ENCODE assay signal across 8 cellular contexts in genomic region chr2:217789003-217789735, GRCh38.
A peak's percentile ranks its signal among the peaks of the same experiment; 100 is the strongest.
DNase-seq lines count a peak whose midpoint lies in the region; ATAC-seq, FAIRE-seq and TF ChIP-seq lines count a peak whose summit lies in the region.

No MANE protein-coding gene starts in this region.

- H3K36me3 Mint-ChIP-seq in activated T-helper 17 cell treated with anti-CD3 and anti-CD28 coated beads, Interleukin-2, amount 50 U/mL, for 72 hours (ENCODE audit: low read depth): no peaks in the 10 kb centered on the region
- no peaks in the 10 kb centered on the region for H3K36me3 Mint-ChIP-seq in nephron progenitor cell (ENCODE audit: low read depth)

- TF ChIP-seq CTCF in GM10266 (IDR thresholded peaks at IDR 0.05; ENCODE audit: control insufficient read depth, insufficient read depth, low read depth, missing control alignments) (peak; percentile 99), fibroblast of the aortic adventitia (IDR thresholded peaks at IDR 0.05; ENCODE audit: insufficient read depth, low read length) (peak; percentile 99), nephron progenitor cell (IDR thresholded peaks at IDR 0.05) (peak; percentile 99)

- H3K4me3 ChIP-seq in fibroblast of the aortic adventitia (ENCODE audit: low read depth, low read length): no peak overlapping the region

- H3K4me1 Mint-ChIP-seq in activated T-helper 17 cell treated with anti-CD3 and anti-CD28 coated beads, Interleukin-2, amount 50 U/mL, for 72 hours: peaks cover 7% of the 10 kb centered on the region
- H3K4me1 Mint-ChIP-seq in nephron progenitor cell: peaks cover 44% of the 10 kb centered on the region

- DNase-seq in GM10266 (ENCODE audit: extremely low spot score) (peak; percentile 83), HuH-7 (ENCODE audit: low spot score) (peak; percentile 78), RCC 7860 (ENCODE audit: low spot score) (peak; percentile 33), fibroblast of the aortic adventitia (ENCODE audit: low read depth) (peak; percentile 74), nephron progenitor cell (peak; percentile 96)
- peak; percentile 84 for DNase-seq in stimulated activated naive CD8-positive, alpha-beta T cell treated with anti-CD3 and anti-CD28 coated beads, Interleukin-15, Interleukin-2, amounts not matched to agents 100 U/mL and 50 U/mL, for 24 hours

- peak overlapping the region; percentile 83 for H3K27ac Mint-ChIP-seq in activated T-helper 17 cell treated with anti-CD3 and anti-CD28 coated beads, Interleukin-2, amount 50 U/mL, for 72 hours
- no peak overlapping the region for H3K27ac Mint-ChIP-seq in nephron progenitor cell

- FAIRE-seq in RCC 7860 (lab: Jason Lieb, UNC): no peak

- peak overlapping the region; percentile 67 for H3K4me3 Mint-ChIP-seq in activated T-helper 17 cell treated with anti-CD3 and anti-CD28 coated beads, Interleukin-2, amount 50 U/mL, for 72 hours
- H3K4me3 Mint-ChIP-seq in nephron progenitor cell: no peak overlapping the region

- H3K9me3 Mint-ChIP-seq in activated T-helper 17 cell treated with anti-CD3 and anti-CD28 coated beads, Interleukin-2, amount 50 U/mL, for 72 hours: no peaks in the 10 kb centered on the region
- H3K9me3 Mint-ChIP-seq in nephron progenitor cell: peaks cover 8% of the 10 kb centered on the region

- no peaks in the 10 kb centered on the region for H3K27me3 Mint-ChIP-seq in activated T-helper 17 cell treated with anti-CD3 and anti-CD28 coated beads, Interleukin-2, amount 50 U/mL, for 72 hours
- peaks cover 17% of the 10 kb centered on the region for H3K27me3 Mint-ChIP-seq in nephron progenitor cell (ENCODE audit: low read depth, poor library complexity)

- peak; percentile 42 for ATAC-seq in activated T-helper 17 cell treated with anti-CD3 and anti-CD28 coated beads, Interleukin-2, amount 50 U/mL, for 72 hours (replicated peaks)
- peak; percentile 30 for ATAC-seq in stimulated activated naive CD8-positive, alpha-beta T cell treated with anti-CD3 and anti-CD28 coated beads, Interleukin-15, Interleukin-2, amounts not matched to agents 100 U/mL and 50 U/mL, for 24 hours
- ATAC-seq in GM18519 (IDR thresholded peaks at IDR 0.05; ENCODE audit: low FRiP score, unreplicated experiment): no peak

Comparison
In these comparisons a context has a peak if more than half of its experiments do, and no peak if none do; other contexts are left out.
1. DNase-seq: peak in every context shown above with its lines; median percentile 96 in nephron progenitor cell; 84 in stimulated activated naive CD8-positive, alpha-beta T cell treated with anti-CD3 and anti-CD28 coated beads, Interleukin-15, Interleukin-2, amounts not matched to agents 100 U/mL and 50 U/mL, for 24 hours; 83 in GM10266; 78 in HuH-7; 74 in fibroblast of the aortic adventitia; 33 in RCC 7860.